1 cellular context compared by ENCODE assay signal in the genomic region with DNA sequence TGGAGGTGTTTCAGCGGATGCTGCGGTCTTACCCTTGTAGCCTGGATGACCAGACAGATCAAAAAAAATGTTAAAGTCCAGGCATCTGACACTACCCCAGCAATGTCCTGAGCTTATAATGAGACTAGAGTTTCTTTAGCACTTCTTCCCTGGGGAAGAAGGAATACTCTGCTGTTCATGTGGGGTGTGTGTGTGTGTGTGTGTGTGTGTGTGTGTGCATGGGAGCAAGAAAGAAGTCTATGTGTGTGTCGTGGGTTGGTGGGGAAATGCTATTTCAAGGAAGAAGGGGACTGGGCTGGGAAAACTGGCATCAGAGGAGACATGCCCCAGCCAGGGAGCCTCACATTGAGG.
A peak's percentile ranks its signal among the peaks of the same experiment; 100 is the strongest.
TF ChIP-seq lines count a peak whose summit lies in the region.

No MANE protein-coding gene starts in this region.

TF ChIP-seq in K562, 482 proteins besides CTCF, POLR2A, EP300 and RAD21 (continued from another document):
- TF ChIP-seq TOE1 (IDR thresholded peaks at IDR 0.05; ENCODE audit: borderline replicate concordance), result 0 out of 2 replicates have a peak, but pooled peaks have one; percentile 32
- peak; percentile 66; the same call in 1 of the 2 replicates for TF ChIP-seq TOE1 (CRISPR knock-in tag; IDR thresholded peaks at IDR 0.05; ENCODE audit: borderline replicate concordance, low read depth)
- TF ChIP-seq ZEB2 (IDR thresholded peaks at IDR 0.05), result 0 out of 2 replicates have a peak, but pooled peaks have one; percentile 5
- no peak for TF ChIP-seq SRSF7 (optimal IDR thresholded peaks at IDR 0.05; ENCODE audit: low read depth, low read length)
- TF ChIP-seq, protein P1, sequence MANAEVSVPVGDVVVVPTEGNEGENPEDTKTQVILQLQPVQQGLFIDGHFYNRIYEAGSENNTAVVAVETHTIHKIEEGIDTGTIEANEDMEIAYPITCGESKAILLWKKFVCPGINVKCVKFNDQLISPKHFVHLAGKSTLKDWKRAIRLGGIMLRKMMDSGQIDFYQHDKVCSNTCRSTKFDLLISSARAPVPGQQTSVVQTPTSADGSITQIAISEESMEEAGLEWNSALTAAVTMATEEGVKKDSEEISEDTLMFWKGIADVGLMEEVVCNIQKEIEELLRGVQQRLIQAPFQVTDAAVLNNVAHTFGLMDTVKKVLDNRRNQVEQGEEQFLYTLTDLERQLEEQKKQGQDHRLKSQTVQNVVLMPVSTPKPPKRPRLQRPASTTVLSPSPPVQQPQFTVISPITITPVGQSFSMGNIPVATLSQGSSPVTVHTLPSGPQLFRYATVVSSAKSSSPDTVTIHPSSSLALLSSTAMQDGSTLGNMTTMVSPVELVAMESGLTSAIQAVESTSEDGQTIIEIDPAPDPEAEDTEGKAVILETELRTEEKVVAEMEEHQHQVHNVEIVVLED (CRISPR knock-in tag; IDR thresholded peaks at IDR 0.05), result no peak
- TF ChIP-seq, protein P2, sequence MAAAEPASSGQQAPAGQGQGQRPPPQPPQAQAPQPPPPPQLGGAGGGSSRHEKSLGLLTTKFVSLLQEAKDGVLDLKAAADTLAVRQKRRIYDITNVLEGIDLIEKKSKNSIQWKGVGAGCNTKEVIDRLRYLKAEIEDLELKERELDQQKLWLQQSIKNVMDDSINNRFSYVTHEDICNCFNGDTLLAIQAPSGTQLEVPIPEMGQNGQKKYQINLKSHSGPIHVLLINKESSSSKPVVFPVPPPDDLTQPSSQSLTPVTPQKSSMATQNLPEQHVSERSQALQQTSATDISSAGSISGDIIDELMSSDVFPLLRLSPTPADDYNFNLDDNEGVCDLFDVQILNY (CRISPR knock-in tag; IDR thresholded peaks at IDR 0.05), result peak; percentile 77; the same call in 1 of the 2 replicates
- no peak for TF ChIP-seq DNMT1 (IDR thresholded peaks at IDR 0.05)
- TF ChIP-seq, protein P3, sequence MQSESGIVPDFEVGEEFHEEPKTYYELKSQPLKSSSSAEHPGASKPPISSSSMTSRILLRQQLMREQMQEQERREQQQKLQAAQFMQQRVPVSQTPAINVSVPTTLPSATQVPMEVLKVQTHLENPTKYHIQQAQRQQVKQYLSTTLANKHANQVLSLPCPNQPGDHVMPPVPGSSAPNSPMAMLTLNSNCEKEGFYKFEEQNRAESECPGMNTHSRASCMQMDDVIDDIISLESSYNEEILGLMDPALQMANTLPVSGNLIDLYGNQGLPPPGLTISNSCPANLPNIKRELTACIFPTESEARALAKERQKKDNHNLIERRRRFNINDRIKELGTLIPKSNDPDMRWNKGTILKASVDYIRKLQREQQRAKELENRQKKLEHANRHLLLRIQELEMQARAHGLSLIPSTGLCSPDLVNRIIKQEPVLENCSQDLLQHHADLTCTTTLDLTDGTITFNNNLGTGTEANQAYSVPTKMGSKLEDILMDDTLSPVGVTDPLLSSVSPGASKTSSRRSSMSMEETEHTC (IDR thresholded peaks at IDR 0.05), result no peak
- TF ChIP-seq NUFIP1 (IDR thresholded peaks at IDR 0.05; ENCODE audit: partially characterized antibody), result no peak
- no peak for TF ChIP-seq SLC30A9 (CRISPR knock-in tag; IDR thresholded peaks at IDR 0.05)
- peak; percentile 71; the same call in 1 of the 2 replicates for TF ChIP-seq SMARCA5 (IDR thresholded peaks at IDR 0.05)
- peak in 1 of 2 experiments; percentile 11; a peak in 1 of 4 replicates for TF ChIP-seq KDM1A (IDR thresholded peaks at IDR 0.05)
- TF ChIP-seq ZNF324 (CRISPR knock-in tag; IDR thresholded peaks at IDR 0.05), result no peak
- no peak for TF ChIP-seq RBM34 (IDR thresholded peaks at IDR 0.05; ENCODE audit: borderline replicate concordance, insufficient read depth, low read length)
- TF ChIP-seq ZNF57 (CRISPR knock-in tag; IDR thresholded peaks at IDR 0.05), result no peak
- TF ChIP-seq XRCC5 (IDR thresholded peaks at IDR 0.05; ENCODE audit: low read depth, low read length), result no peak
- TF ChIP-seq PML (IDR thresholded peaks at IDR 0.05; ENCODE audit: low read length), result 0 out of 2 replicates have a peak, but pooled peaks have one; percentile 3
- TF ChIP-seq SFPQ (IDR thresholded peaks at IDR 0.05; ENCODE audit: low read depth, low read length), result no peak
- TF ChIP-seq, protein P4, sequence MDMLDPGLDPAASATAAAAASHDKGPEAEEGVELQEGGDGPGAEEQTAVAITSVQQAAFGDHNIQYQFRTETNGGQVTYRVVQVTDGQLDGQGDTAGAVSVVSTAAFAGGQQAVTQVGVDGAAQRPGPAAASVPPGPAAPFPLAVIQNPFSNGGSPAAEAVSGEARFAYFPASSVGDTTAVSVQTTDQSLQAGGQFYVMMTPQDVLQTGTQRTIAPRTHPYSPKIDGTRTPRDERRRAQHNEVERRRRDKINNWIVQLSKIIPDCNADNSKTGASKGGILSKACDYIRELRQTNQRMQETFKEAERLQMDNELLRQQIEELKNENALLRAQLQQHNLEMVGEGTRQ (CRISPR knock-in tag; IDR thresholded peaks at IDR 0.05), result no peak
- TF ChIP-seq, protein P5, sequence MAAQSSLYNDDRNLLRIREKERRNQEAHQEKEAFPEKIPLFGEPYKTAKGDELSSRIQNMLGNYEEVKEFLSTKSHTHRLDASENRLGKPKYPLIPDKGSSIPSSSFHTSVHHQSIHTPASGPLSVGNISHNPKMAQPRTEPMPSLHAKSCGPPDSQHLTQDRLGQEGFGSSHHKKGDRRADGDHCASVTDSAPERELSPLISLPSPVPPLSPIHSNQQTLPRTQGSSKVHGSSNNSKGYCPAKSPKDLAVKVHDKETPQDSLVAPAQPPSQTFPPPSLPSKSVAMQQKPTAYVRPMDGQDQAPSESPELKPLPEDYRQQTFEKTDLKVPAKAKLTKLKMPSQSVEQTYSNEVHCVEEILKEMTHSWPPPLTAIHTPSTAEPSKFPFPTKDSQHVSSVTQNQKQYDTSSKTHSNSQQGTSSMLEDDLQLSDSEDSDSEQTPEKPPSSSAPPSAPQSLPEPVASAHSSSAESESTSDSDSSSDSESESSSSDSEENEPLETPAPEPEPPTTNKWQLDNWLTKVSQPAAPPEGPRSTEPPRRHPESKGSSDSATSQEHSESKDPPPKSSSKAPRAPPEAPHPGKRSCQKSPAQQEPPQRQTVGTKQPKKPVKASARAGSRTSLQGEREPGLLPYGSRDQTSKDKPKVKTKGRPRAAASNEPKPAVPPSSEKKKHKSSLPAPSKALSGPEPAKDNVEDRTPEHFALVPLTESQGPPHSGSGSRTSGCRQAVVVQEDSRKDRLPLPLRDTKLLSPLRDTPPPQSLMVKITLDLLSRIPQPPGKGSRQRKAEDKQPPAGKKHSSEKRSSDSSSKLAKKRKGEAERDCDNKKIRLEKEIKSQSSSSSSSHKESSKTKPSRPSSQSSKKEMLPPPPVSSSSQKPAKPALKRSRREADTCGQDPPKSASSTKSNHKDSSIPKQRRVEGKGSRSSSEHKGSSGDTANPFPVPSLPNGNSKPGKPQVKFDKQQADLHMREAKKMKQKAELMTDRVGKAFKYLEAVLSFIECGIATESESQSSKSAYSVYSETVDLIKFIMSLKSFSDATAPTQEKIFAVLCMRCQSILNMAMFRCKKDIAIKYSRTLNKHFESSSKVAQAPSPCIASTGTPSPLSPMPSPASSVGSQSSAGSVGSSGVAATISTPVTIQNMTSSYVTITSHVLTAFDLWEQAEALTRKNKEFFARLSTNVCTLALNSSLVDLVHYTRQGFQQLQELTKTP (IDR thresholded peaks at IDR 0.05; ENCODE audit: low read depth in 1 of 2, partially characterized antibody in 2 of 2), result peak in 1 of 2 experiments; percentile 5
- no peak for TF ChIP-seq WHSC1 (IDR thresholded peaks at IDR 0.05; ENCODE audit: low read length)
- TF ChIP-seq ETS1 (conservative IDR thresholded peaks at IDR 0.05; ENCODE audit: control insufficient read depth, low read depth, low read length), result 0 out of 2 replicates have a peak, but pooled peaks have one; percentile 31
- TF ChIP-seq ARID1B (IDR thresholded peaks at IDR 0.05), result peak; percentile 45; the same call in 1 of the 2 replicates
- TF ChIP-seq ZNF436 (CRISPR knock-in tag; IDR thresholded peaks at IDR 0.05), result no peak
- TF ChIP-seq C11orf30 (IDR thresholded peaks at IDR 0.05; ENCODE audit: low read depth), result no peak
- no peak for TF ChIP-seq EZH2 (IDR thresholded peaks at IDR 0.05; ENCODE audit: borderline replicate concordance, low read depth, low read length)
- no peak for TF ChIP-seq NONO (IDR thresholded peaks at IDR 0.05; ENCODE audit: low read depth in 2 of 2, low read length in 1 of 2)
- peak; percentile 47; the same call in 1 of the 2 replicates for TF ChIP-seq HDAC2 (IDR thresholded peaks at IDR 0.05)
- no peak for TF ChIP-seq MAFK (IDR thresholded peaks at IDR 0.05; ENCODE audit: low read length)
- TF ChIP-seq MBD2 (IDR thresholded peaks at IDR 0.05; ENCODE audit: borderline replicate concordance, low read depth), result 0 out of 2 replicates have a peak, but pooled peaks have one; percentile 7
- 0 out of 2 replicates have a peak, but pooled peaks have one; percentile 9 for TF ChIP-seq NCOR1 (IDR thresholded peaks at IDR 0.05)
